In the genomic region with DNA sequence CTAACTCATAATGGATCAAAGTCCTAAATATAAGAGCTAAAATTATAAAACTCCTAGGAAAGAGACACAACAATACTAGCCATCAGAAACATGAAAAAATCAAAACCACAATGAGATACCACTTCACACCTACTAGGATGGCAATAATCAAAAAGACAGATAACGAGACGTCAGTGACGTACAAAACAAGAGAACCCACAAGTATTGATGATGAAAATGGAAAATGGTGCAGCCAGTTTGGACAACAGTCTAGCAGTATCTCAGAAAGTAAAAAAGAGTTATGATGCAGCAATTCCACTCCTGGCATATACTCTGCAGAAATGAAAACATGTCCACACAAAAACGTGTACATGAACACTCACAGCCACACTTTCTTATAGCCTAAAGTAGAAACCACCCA, we compare ENCODE assay signal across 21 cellular contexts.
"Had no signal": no experiment of that assay in that cellular context is flagged by ENCODE, and none has a peak within 500 bp of the region (broad histone marks: within the 10 kb centered on the region; RNA-seq: fewer than 3 reads in every experiment).

No MANE protein-coding gene starts in this region.

- H3K36me3 Mint-ChIP-seq: immature natural killer cell; natural killer cell treated with Interleukin-12 subunit alpha and Interleukin-12 subunit beta and Interleukin-15 and Interleukin-18, amount 100 ng/mL, for 72 hours had no signal

- ATAC-seq: foreskin keratinocyte; left cardiac atrium; lower lobe of right lung; natural killer cell treated with Interleukin-12 subunit alpha and Interleukin-12 subunit beta and Interleukin-15 and Interleukin-18, amount 100 ng/mL, for 72 hours; pancreas; right cardiac atrium; upper lobe of right lung had no signal

- H3K9me3 ChIP-seq: esophagus squamous epithelium, left ventricle myocardium inferior, lower lobe of right lung, pancreas, tibial artery, upper lobe of right lung, vagina had no signal

- H3K27me3 ChIP-seq: esophagus squamous epithelium, foreskin keratinocyte, neural progenitor cell, pancreas, tibial artery, upper lobe of right lung, vagina had no signal

- H3K9me3 Mint-ChIP-seq: immature natural killer cell; natural killer cell treated with Interleukin-12 subunit alpha and Interleukin-12 subunit beta and Interleukin-15 and Interleukin-18, amount 100 ng/mL, for 72 hours had no signal

- H3K27ac Mint-ChIP-seq: natural killer cell treated with Interleukin-12 subunit alpha and Interleukin-12 subunit beta and Interleukin-15 and Interleukin-18, amount 100 ng/mL, for 72 hours; neural progenitor cell; progenitor cell of endocrine pancreas had no signal

- H3K9ac ChIP-seq: neural progenitor cell had no signal

- DNase-seq: dermis blood vessel endothelial cell; esophagus squamous epithelium; foreskin keratinocyte; immature natural killer cell; left cardiac atrium; left ventricle myocardium inferior; lower lobe of right lung; mesenchymal stem cell; midbrain; occipital lobe; pancreas; right cardiac atrium; small intestine; stimulated activated CD4-positive, alpha-beta T cell treated with anti-CD3 and anti-CD28 coated beads, Interleukin-12 subunit alpha, Interleukin-12 subunit beta, amount 100 ng/mL, for 4 hours; stimulated activated naive CD4-positive, alpha-beta T cell treated with Interleukin-2 at 50 U/mL for 16 hours; tibial artery; upper lobe of right lung had no signal

- H3K27ac ChIP-seq: esophagus squamous epithelium, foreskin keratinocyte, left ventricle myocardium inferior, lower lobe of right lung, neural progenitor cell, pancreas, tibial artery, upper lobe of right lung, vagina had no signal

- H3K4me3 Mint-ChIP-seq: natural killer cell treated with Interleukin-12 subunit alpha and Interleukin-12 subunit beta and Interleukin-15 and Interleukin-18, amount 100 ng/mL, for 72 hours; neural progenitor cell had no signal

- H2AFZ ChIP-seq: neural progenitor cell had no signal

- H3K36me3 ChIP-seq: left ventricle myocardium inferior, lower lobe of right lung, neural progenitor cell, pancreas, tibial artery, upper lobe of right lung, vagina had no signal

- H3K4me2 ChIP-seq: neural progenitor cell had no signal

- H3K4me3 ChIP-seq: esophagus squamous epithelium, left ventricle myocardium inferior, lower lobe of right lung, neural progenitor cell, pancreas, tibial artery, upper lobe of right lung, vagina had no signal

- H3K27me3 Mint-ChIP-seq: natural killer cell treated with Interleukin-12 subunit alpha and Interleukin-12 subunit beta and Interleukin-15 and Interleukin-18, amount 100 ng/mL, for 72 hours; progenitor cell of endocrine pancreas had no signal
